44 cellular contexts compared by ENCODE assay signal in the genomic region with DNA sequence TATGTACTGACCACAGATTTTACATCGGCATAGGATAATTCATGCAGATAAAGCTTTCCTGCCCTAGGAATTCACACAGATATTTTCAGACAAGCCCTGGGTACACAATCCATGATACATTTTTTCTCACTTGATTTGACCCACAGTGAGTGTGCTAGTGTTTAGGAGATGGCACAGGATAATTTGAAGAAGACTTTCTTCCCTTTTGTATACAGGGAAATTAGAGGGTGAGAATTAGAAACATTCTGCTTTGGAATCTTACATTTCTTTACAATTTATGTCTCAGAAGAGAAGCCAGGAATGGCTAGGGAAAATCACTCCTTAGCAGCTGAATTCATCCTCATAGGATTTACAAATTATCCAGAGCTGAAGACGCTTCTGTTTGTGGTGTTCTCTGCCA. TPM values are rescaled to one million over a fixed set of nuclear protein-coding genes. Genes with fewer than 3 reads are reported as not detected.
"Had no signal": no experiment of that assay in that cellular context is flagged by ENCODE, and none has a peak within 500 bp of the region (broad histone marks: within the 10 kb centered on the region; RNA-seq: fewer than 3 reads in every experiment).

A gene with protein sequence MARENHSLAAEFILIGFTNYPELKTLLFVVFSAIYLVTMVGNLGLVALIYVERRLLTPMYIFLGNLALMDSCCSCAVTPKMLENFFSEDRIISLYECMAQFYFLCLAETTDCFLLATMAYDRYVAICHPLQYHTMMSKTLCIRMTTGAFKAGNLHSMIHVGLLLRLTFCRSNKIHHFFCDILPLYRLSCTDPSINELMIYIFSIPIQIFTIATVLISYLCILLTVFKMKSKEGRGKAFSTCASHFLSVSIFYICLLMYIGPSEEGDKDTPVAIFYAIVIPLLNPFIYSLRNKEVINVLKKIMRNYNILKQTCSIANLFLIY (plus strand): TSS at position 301 of the 400 bp plus-strand sequence. CDS start 0 bp downstream, at position 301.

- H3K4me1 Mint-ChIP-seq: activated naive CD4-positive, alpha-beta T cell treated with anti-CD3 and anti-CD28 coated beads, Interleukin-2, amount 10 ng/mL, durations not matched to agents 7 days and 5 days; activated naive CD4-positive, alpha-beta T cell treated with anti-CD3 and anti-CD28 coated beads, Interleukin-2, amount 50 U/mL, for 24 hours; activated naive CD8-positive, alpha-beta T cell treated with anti-CD3 and anti-CD28 coated beads for 36 hours; activated naive CD8-positive, alpha-beta T cell treated with anti-CD3 and anti-CD28 coated beads, Interleukin-2, amount 10 ng/mL, durations not matched to agents 7 days and 5 days; activated naive CD8-positive, alpha-beta T cell treated with anti-CD3 and anti-CD28 coated beads, Interleukin-2, amount 50 U/mL, for 24 hours; activated T-helper 17 cell treated with anti-CD3 and anti-CD28 coated beads, Interleukin-2, amount 50 U/mL, for 72 hours; brain; central memory CD8-positive, alpha-beta T cell had no signal

- H3K27ac Mint-ChIP-seq: activated naive CD4-positive, alpha-beta T cell treated with anti-CD3 and anti-CD28 coated beads for 36 hours; activated naive CD4-positive, alpha-beta T cell treated with anti-CD3 and anti-CD28 coated beads, Interleukin-2, amount 10 ng/mL, durations not matched to agents 7 days and 5 days; activated naive CD4-positive, alpha-beta T cell treated with anti-CD3 and anti-CD28 coated beads, Interleukin-2, amount 50 U/mL, for 24 hours; activated naive CD4-positive, alpha-beta T cell treated with anti-CD3 and anti-CD28 coated beads, Interleukin-2, amount 50 U/mL, for 72 hours; activated naive CD8-positive, alpha-beta T cell; activated naive CD8-positive, alpha-beta T cell treated with anti-CD3 and anti-CD28 coated beads for 36 hours; activated naive CD8-positive, alpha-beta T cell treated with anti-CD3 and anti-CD28 coated beads, Interleukin-2, amount 10 ng/mL, durations not matched to agents 7 days and 5 days; activated naive CD8-positive, alpha-beta T cell treated with anti-CD3 and anti-CD28 coated beads, Interleukin-2, amount 50 U/mL, for 24 hours; activated T-cell treated with anti-CD3 and anti-CD28 coated beads, Interleukin-2, amount 50 U/mL, for 24 hours; activated T-cell treated with anti-CD3 and anti-CD28 coated beads, Interleukin-2, amount 50 U/mL, for 72 hours; activated T-helper 1 cell treated with anti-CD3 and anti-CD28 coated beads, Interleukin-12 subunit alpha, Interleukin-12 subunit beta, Interleukin-2, Interleukin-4 antibody, amounts not matched to agents 30 ng/mL and 10 ng/mL and 1 ng/mL, durations not matched to agents 14 hours and 24 hours and 36 hours; activated T-helper 17 cell treated with anti-CD3 and anti-CD28 coated beads, Interleukin-2, amount 50 U/mL, for 72 hours; activated T-helper 2 cell treated with anti-CD3 and anti-CD28 coated beads, Interferon-gamma antibody, Interleukin-2, Interleukin-4, amounts not matched to agents 10 μg/mL and 5 μg/mL and 100 μg/mL, durations not matched to agents 14 hours and 24 hours and 36 hours; brain had no signal

- H3K27me3 ChIP-seq: adrenal gland, ascending aorta, body of pancreas, brain microvascular endothelial cell, breast epithelium, cardiac muscle cell had no signal

- H3K9me3 ChIP-seq: adrenal gland, body of pancreas had no signal

- H3K36me3 Mint-ChIP-seq: activated naive CD4-positive, alpha-beta T cell treated with anti-CD3 and anti-CD28 coated beads, Interleukin-2, amount 10 ng/mL, durations not matched to agents 7 days and 5 days; activated naive CD8-positive, alpha-beta T cell; activated naive CD8-positive, alpha-beta T cell treated with anti-CD3 and anti-CD28 coated beads for 36 hours; brain had no signal

- H3K27me3 Mint-ChIP-seq: central memory CD8-positive, alpha-beta T cell had no signal

- DNase-seq: activated effector memory CD4-positive, alpha-beta T cell treated with anti-CD3 and anti-CD28 coated beads, Interleukin-2, amount 50 U/mL, for 16 hours; activated effector memory CD4-positive, alpha-beta T cell treated with Interleukin-2 at 50 U/mL for 16 hours; activated gamma-delta T cell; activated gamma-delta T cell treated with Interleukin-2 at 50 U/mL for 16 hours; activated naive CD4-positive, alpha-beta T cell; activated naive CD4-positive, alpha-beta T cell treated with anti-CD3 and anti-CD28 coated beads for 36 hours; activated naive CD4-positive, alpha-beta T cell treated with anti-CD3 and anti-CD28 coated beads, Interleukin-2, amount 10 ng/mL, durations not matched to agents 7 days and 5 days; activated naive CD4-positive, alpha-beta T cell treated with anti-CD3 and anti-CD28 coated beads, Interleukin-2, amount 50 U/mL, for 16 hours; activated naive CD4-positive, alpha-beta T cell treated with Interleukin-2 at 50 U/mL for 16 hours; activated naive CD8-positive, alpha-beta T cell treated with anti-CD3 and anti-CD28 coated beads for 36 hours; activated naive CD8-positive, alpha-beta T cell treated with anti-CD3 and anti-CD28 coated beads, Interleukin-2, amount 10 ng/mL, durations not matched to agents 7 days and 5 days; activated naive CD8-positive, alpha-beta T cell treated with anti-CD3 and anti-CD28 coated beads, Interleukin-2, amount 50 U/mL, for 24 hours; activated T-cell treated with anti-CD3 and anti-CD28 coated beads, Interleukin-2, amount 50 U/mL, for 1 hour; activated T-cell treated with anti-CD3 and anti-CD28 coated beads, Interleukin-2, amount 50 U/mL, for 24 hours; activated T-cell treated with anti-CD3 and anti-CD28 coated beads, Interleukin-2, amount 50 U/mL, for 4 hours; activated T-cell treated with anti-CD3 and anti-CD28 coated beads, Interleukin-2, amount 50 U/mL, for 48 hours; activated T-cell treated with anti-CD3 and anti-CD28 coated beads, Interleukin-2, amount 50 U/mL, for 72 hours; adrenal gland; amniotic stem cell; amygdala; anterior cingulate cortex; aorta; body of pancreas; brain microvascular endothelial cell; caudate nucleus; central memory CD4-positive, alpha-beta T cell; cerebellar nuclear complex had no signal

- H3K4me1 ChIP-seq: adrenal gland, ascending aorta, body of pancreas, breast epithelium had no signal

- H3K4me3 ChIP-seq: adrenal gland, ascending aorta, body of pancreas, breast epithelium, cardiac muscle cell had no signal

- H3K27ac ChIP-seq: adrenal gland, ascending aorta, body of pancreas, brain microvascular endothelial cell, breast epithelium, cardiac muscle cell had no signal

- FAIRE-seq: astrocyte, bronchial epithelial cell had no signal

- H3K4me3 Mint-ChIP-seq: activated naive CD4-positive, alpha-beta T cell treated with anti-CD3 and anti-CD28 coated beads for 36 hours; activated naive CD4-positive, alpha-beta T cell treated with anti-CD3 and anti-CD28 coated beads, Interleukin-2, amount 10 ng/mL, durations not matched to agents 7 days and 5 days; activated naive CD4-positive, alpha-beta T cell treated with anti-CD3 and anti-CD28 coated beads, Interleukin-2, amount 50 U/mL, for 24 hours; activated naive CD8-positive, alpha-beta T cell; activated naive CD8-positive, alpha-beta T cell treated with anti-CD3 and anti-CD28 coated beads for 36 hours; activated naive CD8-positive, alpha-beta T cell treated with anti-CD3 and anti-CD28 coated beads, Interleukin-2, amount 10 ng/mL, durations not matched to agents 7 days and 5 days; activated naive CD8-positive, alpha-beta T cell treated with anti-CD3 and anti-CD28 coated beads, Interleukin-2, amount 50 U/mL, for 24 hours; activated T-cell treated with anti-CD3 and anti-CD28 coated beads, Interleukin-2, amount 50 U/mL, for 24 hours; activated T-cell treated with anti-CD3 and anti-CD28 coated beads, Interleukin-2, amount 50 U/mL, for 4 hours; activated T-cell treated with anti-CD3 and anti-CD28 coated beads, Interleukin-2, amount 50 U/mL, for 72 hours; activated T-helper 1 cell treated with anti-CD3 and anti-CD28 coated beads, Interleukin-12 subunit alpha, Interleukin-12 subunit beta, Interleukin-2, Interleukin-4 antibody, amounts not matched to agents 30 ng/mL and 10 ng/mL and 1 ng/mL, durations not matched to agents 14 hours and 24 hours and 36 hours; activated T-helper 17 cell treated with anti-CD3 and anti-CD28 coated beads, Interleukin-2, amount 50 U/mL, for 72 hours; brain; central memory CD8-positive, alpha-beta T cell had no signal

- H3K9me3 Mint-ChIP-seq: activated T-cell treated with anti-CD3 and anti-CD28 coated beads, Interleukin-2, amount 50 U/mL, for 72 hours; central memory CD8-positive, alpha-beta T cell had no signal

- H3K36me3 ChIP-seq: adrenal gland, ascending aorta, brain microvascular endothelial cell, breast epithelium, cardiac muscle cell had no signal

RNA-seq across cellular contexts. Expression of the gene that starts here (rescaled TPM):
- total RNA-seq: activated naive CD4-positive, alpha-beta T cell treated with anti-CD3 and anti-CD28 coated beads for 36 hours; activated naive CD4-positive, alpha-beta T cell treated with anti-CD3 and anti-CD28 coated beads, Interleukin-2, amount 50 U/mL, for 72 hours; activated naive CD8-positive, alpha-beta T cell treated with anti-CD3 and anti-CD28 coated beads for 36 hours; activated naive CD8-positive, alpha-beta T cell treated with anti-CD3 and anti-CD28 coated beads, Interleukin-2, amount 10 ng/mL, durations not matched to agents 7 days and 5 days; activated T-cell treated with anti-CD3 and anti-CD28 coated beads, Interleukin-2, amount 50 U/mL, for 4 hours; activated T-cell treated with anti-CD3 and anti-CD28 coated beads, Interleukin-2, amount 50 U/mL, for 72 hours; activated T-helper 1 cell treated with anti-CD3 and anti-CD28 coated beads, Interleukin-12 subunit alpha, Interleukin-12 subunit beta, Interleukin-2, Interleukin-4 antibody, amounts not matched to agents 30 ng/mL and 10 ng/mL and 1 ng/mL, durations not matched to agents 14 hours and 24 hours and 36 hours; activated T-helper 17 cell treated with anti-CD3 and anti-CD28 coated beads, Interleukin-2, amount 50 U/mL, for 72 hours; activated T-helper 2 cell treated with anti-CD3 and anti-CD28 coated beads, Interferon-gamma antibody, Interleukin-2, Interleukin-4, amounts not matched to agents 10 μg/mL and 5 μg/mL and 100 μg/mL, durations not matched to agents 14 hours and 24 hours and 36 hours; adrenal gland; aorta; ascending aorta; astrocyte; body of pancreas; breast epithelium; bronchial epithelial cell; cardiac muscle cell; cardiac septum; cerebellum; chondrocyte had no signal
- polyA plus RNA-seq: adipose tissue, adrenal gland, aorta, cardiac muscle cell had no signal
